Comparison of ENCODE assay signal across 13 cellular contexts in genomic region chr1:184283999-184284398, GRCh38.
A peak's percentile ranks its signal among the peaks of the same experiment; 100 is the strongest.
DNase-seq lines count a peak whose midpoint lies in the region; ATAC-seq and TF ChIP-seq lines count a peak whose summit lies in the region.
"Had no signal": no experiment of that assay in that cellular context is flagged by ENCODE, and none has a peak within 500 bp of the region (broad histone marks: within the 10 kb centered on the region; RNA-seq: fewer than 3 reads in every experiment).

No MANE protein-coding gene starts in this region.

- ATAC-seq in GM23338 (no peak), GM19023 (IDR thresholded peaks at IDR 0.05; ENCODE audit: unreplicated experiment) (no peak), GM19455 (IDR thresholded peaks at IDR 0.05; ENCODE audit: unreplicated experiment) (no peak)
- ATAC-seq: activated naive CD4-positive, alpha-beta T cell treated with anti-CD3 and anti-CD28 coated beads, Interleukin-2, amount 50 U/mL, for 72 hours; sciatic nerve had no signal

- no peaks in the 10 kb centered on the region; the same call in 1 of the 2 replicates for H3K9me2 ChIP-seq in GM23338 (ENCODE audit: insufficient read depth)

- H2AFZ ChIP-seq in GM23338, result 0 out of 2 replicates have a peak overlapping the region, but pooled peaks have one; percentile 56
- no peak overlapping the region for H2AFZ ChIP-seq in smooth muscle cell (ENCODE audit: low read depth)

- H3K9ac ChIP-seq in smooth muscle cell (ENCODE audit: low read depth), result no peak overlapping the region

- H3K27me3 Mint-ChIP-seq in GM23338 (ENCODE audit: insufficient read depth, low read depth, poor library complexity), result peaks cover 3% of the 10 kb centered on the region

- H3K4me3 ChIP-seq in GM23338 (no peak overlapping the region), smooth muscle cell (no peak overlapping the region), SJCRH30 (no peak overlapping the region)

- no peak overlapping the region for H3K27ac ChIP-seq in GM23338 (ENCODE audit: low read depth)
- H3K27ac ChIP-seq in smooth muscle cell (ENCODE audit: low read depth), result no peak overlapping the region
- no peak overlapping the region for H3K27ac ChIP-seq in SJCRH30

- DNase-seq in GM23338 (ENCODE audit: low spot score) (no peak), brain pericyte (ENCODE audit: low read depth, low spot score) (peak; percentile 90), iris pigment epithelial cell (ENCODE audit: low read depth) (peak; percentile 89), smooth muscle cell (lab: John Stamatoyannopoulos, UW; ENCODE audit: unreplicated experiment) (no peak), SJCRH30 (no peak), RKO (ENCODE audit: low spot score) (no peak)
- DNase-seq: activated CD4-positive, alpha-beta T cell treated with anti-CD3 and anti-CD28 coated beads for 4 hours; DMS53; NCI-H2227 treated with DMSO at 0.1 percent for 48 hours had no signal

- H3K9me3 Mint-ChIP-seq in GM23338, result peaks cover 20% of the 10 kb centered on the region
- H3K9me3 Mint-ChIP-seq: activated naive CD4-positive, alpha-beta T cell treated with anti-CD3 and anti-CD28 coated beads, Interleukin-2, amount 50 U/mL, for 72 hours had no signal

- H3K4me3 Mint-ChIP-seq in GM23338, result no peak overlapping the region

- H4K20me1 ChIP-seq in GM23338 (replicated peaks; ENCODE audit: insufficient read depth) (no peaks in the 10 kb centered on the region), smooth muscle cell (ENCODE audit: low read depth) (no peaks in the 10 kb centered on the region)

- H3K27ac Mint-ChIP-seq in GM23338, result peak overlapping the region; percentile 36; the same call in 1 of the 2 replicates
- H3K27ac Mint-ChIP-seq: activated naive CD4-positive, alpha-beta T cell treated with anti-CD3 and anti-CD28 coated beads, Interleukin-2, amount 50 U/mL, for 72 hours had no signal

- no peaks in the 10 kb centered on the region for H3K9me3 ChIP-seq in smooth muscle cell (replicated peaks; ENCODE audit: low read depth)
- H3K9me3 ChIP-seq in SJCRH30 (replicated peaks), result no peaks in the 10 kb centered on the region

- no peaks in the 10 kb centered on the region; the same call in 2 of the 3 replicates for H3K4me1 Mint-ChIP-seq in GM23338

- H3K4me2 ChIP-seq in GM23338 (no peak overlapping the region), smooth muscle cell (peak overlapping the region; percentile 23)

- WGBS in smooth muscle cell (ENCODE audit: low lambda C conversion rate), result 4% methylated on average over 1 of the region's 1 CpG

- H3K36me3 ChIP-seq in GM23338 (ENCODE audit: insufficient read depth) (no peaks in the 10 kb centered on the region), smooth muscle cell (ENCODE audit: low read depth) (no peaks in the 10 kb centered on the region), SJCRH30 (no peaks in the 10 kb centered on the region)

- peaks cover 10% of the 10 kb centered on the region for H3K36me3 Mint-ChIP-seq in GM23338 (ENCODE audit: low read depth)

- H3K27me3 ChIP-seq in GM23338 (ENCODE audit: insufficient read depth) (no peaks in the 10 kb centered on the region), smooth muscle cell (ENCODE audit: low read depth) (no peaks in the 10 kb centered on the region), SJCRH30 (no peaks in the 10 kb centered on the region)

- H3K79me2 ChIP-seq in GM23338 (replicated peaks; ENCODE audit: insufficient read depth) (no peaks in the 10 kb centered on the region), smooth muscle cell (ENCODE audit: low read depth) (no peaks in the 10 kb centered on the region)

- H3K4me1 ChIP-seq in GM23338 (ENCODE audit: insufficient read depth) (no peaks in the 10 kb centered on the region), smooth muscle cell (ENCODE audit: low read depth) (no peaks in the 10 kb centered on the region), SJCRH30 (no peaks in the 10 kb centered on the region)

- H3F3A ChIP-seq in GM23338 (replicated peaks; ENCODE audit: low read depth) (no peaks in the 10 kb centered on the region), smooth muscle cell (ENCODE audit: low read depth) (no peaks in the 10 kb centered on the region)

- no peak for TF ChIP-seq CTCF in GM23338 (conservative IDR thresholded peaks at IDR 0.05; ENCODE audit: low read depth in 2 of 2)
- TF ChIP-seq CTCF in smooth muscle cell (IDR thresholded peaks at IDR 0.05; ENCODE audit: borderline replicate concordance, insufficient read depth, poor library complexity, severe bottlenecking), result no peak

TF ChIP-seq in GM23338, 12 proteins besides CTCF, POLR2A, EP300 and RAD21:
- no peak for TF ChIP-seq ZNF114 (CRISPR knock-in tag; IDR thresholded peaks at IDR 0.05)
- TF ChIP-seq ZNF331 (CRISPR knock-in tag; IDR thresholded peaks at IDR 0.05; ENCODE audit: low read depth), result no peak
- TF ChIP-seq EZH2 (IDR thresholded peaks at IDR 0.05; ENCODE audit: low read depth, unreplicated experiment), result no peak
- TF ChIP-seq POLR2AphosphoS5 (IDR thresholded peaks at IDR 0.05; ENCODE audit: low read depth), result no peak
- no peak for TF ChIP-seq CREB1 (CRISPR knock-in tag; IDR thresholded peaks at IDR 0.05; ENCODE audit: low read depth)
- TF ChIP-seq EZH2phosphoT487 (IDR thresholded peaks at IDR 0.05; ENCODE audit: unreplicated experiment), result no peak
- TF ChIP-seq REST (IDR thresholded peaks at IDR 0.05; ENCODE audit: unreplicated experiment), result no peak
- no peak for TF ChIP-seq STAT1 (IDR thresholded peaks at IDR 0.05; ENCODE audit: unreplicated experiment)
- no peak for TF ChIP-seq JUNB (IDR thresholded peaks at IDR 0.05; ENCODE audit: unreplicated experiment)
- no peak for TF ChIP-seq NANOG (IDR thresholded peaks at IDR 0.05; ENCODE audit: borderline replicate concordance)

Comparison
In these comparisons a context has a peak if more than half of its experiments do, and no peak if none do; other contexts are left out.
1. DNase-seq: peak in brain pericyte (single experiment) and iris pigment epithelial cell (single experiment); none in GM23338 (single experiment), smooth muscle cell (single experiment), SJCRH30 (0 of 2) and RKO (single experiment).